1 cellular context compared by ENCODE assay signal in the genomic region with DNA sequence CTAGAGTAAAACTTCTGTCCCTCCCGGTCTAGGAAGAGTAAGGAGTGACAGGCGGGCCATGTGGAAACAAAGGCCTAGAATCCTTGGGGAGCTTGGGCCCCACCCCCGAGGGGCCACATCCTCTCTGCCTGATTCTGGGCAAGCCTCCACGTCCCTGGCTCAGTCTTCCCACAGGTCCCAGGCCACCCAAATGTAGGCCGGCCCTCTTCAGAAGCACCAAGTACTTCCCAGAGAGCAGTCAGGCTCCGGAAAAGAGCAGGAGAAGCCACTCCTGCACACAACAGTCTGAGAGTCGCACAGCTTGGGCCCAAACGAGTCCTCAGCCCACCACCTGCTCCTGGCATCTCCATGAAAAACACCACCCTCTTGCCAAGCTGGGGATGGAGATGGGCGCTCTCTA.
TF ChIP-seq lines count a peak whose summit lies in the region.

No MANE protein-coding gene starts in this region.

TF ChIP-seq in HepG2, 621 proteins besides CTCF, POLR2A, EP300 and RAD21:
- TF ChIP-seq HDAC2 (CRISPR knock-in tag; IDR thresholded peaks at IDR 0.05) (no peak), ARID2 (CRISPR knock-in tag; IDR thresholded peaks at IDR 0.05; ENCODE audit: borderline replicate concordance) (no peak), KLF9 (CRISPR knock-in tag; IDR thresholded peaks at IDR 0.05; ENCODE audit: low read depth) (no peak), ATAD3A (CRISPR knock-in tag; IDR thresholded peaks at IDR 0.05) (no peak), SSRP1 (CRISPR knock-in tag; IDR thresholded peaks at IDR 0.05) (no peak), GABPA (IDR thresholded peaks at IDR 0.05; ENCODE audit: low read depth, low read length) (no peak), GABPA (CRISPR knock-in tag; IDR thresholded peaks at IDR 0.05; ENCODE audit: low read depth) (no peak), TEAD2 (CRISPR knock-in tag; IDR thresholded peaks at IDR 0.05) (no peak)
- TF ChIP-seq, protein P1, sequence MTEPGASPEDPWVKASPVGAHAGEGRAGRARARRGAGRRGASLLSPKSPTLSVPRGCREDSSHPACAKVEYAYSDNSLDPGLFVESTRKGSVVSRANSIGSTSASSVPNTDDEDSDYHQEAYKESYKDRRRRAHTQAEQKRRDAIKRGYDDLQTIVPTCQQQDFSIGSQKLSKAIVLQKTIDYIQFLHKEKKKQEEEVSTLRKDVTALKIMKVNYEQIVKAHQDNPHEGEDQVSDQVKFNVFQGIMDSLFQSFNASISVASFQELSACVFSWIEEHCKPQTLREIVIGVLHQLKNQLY (CRISPR knock-in tag; IDR thresholded peaks at IDR 0.05), result no peak
- TF ChIP-seq, protein P2, sequence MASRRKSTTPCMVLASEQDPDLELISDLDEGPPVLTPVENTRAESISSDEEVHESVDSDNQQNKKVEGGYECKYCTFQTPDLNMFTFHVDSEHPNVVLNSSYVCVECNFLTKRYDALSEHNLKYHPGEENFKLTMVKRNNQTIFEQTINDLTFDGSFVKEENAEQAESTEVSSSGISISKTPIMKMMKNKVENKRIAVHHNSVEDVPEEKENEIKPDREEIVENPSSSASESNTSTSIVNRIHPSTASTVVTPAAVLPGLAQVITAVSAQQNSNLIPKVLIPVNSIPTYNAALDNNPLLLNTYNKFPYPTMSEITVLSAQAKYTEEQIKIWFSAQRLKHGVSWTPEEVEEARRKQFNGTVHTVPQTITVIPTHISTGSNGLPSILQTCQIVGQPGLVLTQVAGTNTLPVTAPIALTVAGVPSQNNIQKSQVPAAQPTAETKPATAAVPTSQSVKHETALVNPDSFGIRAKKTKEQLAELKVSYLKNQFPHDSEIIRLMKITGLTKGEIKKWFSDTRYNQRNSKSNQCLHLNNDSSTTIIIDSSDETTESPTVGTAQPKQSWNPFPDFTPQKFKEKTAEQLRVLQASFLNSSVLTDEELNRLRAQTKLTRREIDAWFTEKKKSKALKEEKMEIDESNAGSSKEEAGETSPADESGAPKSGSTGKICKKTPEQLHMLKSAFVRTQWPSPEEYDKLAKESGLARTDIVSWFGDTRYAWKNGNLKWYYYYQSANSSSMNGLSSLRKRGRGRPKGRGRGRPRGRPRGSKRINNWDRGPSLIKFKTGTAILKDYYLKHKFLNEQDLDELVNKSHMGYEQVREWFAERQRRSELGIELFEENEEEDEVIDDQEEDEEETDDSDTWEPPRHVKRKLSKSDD (CRISPR knock-in tag; IDR thresholded peaks at IDR 0.05; ENCODE audit: low read depth), result no peak
- TF ChIP-seq, protein P3, sequence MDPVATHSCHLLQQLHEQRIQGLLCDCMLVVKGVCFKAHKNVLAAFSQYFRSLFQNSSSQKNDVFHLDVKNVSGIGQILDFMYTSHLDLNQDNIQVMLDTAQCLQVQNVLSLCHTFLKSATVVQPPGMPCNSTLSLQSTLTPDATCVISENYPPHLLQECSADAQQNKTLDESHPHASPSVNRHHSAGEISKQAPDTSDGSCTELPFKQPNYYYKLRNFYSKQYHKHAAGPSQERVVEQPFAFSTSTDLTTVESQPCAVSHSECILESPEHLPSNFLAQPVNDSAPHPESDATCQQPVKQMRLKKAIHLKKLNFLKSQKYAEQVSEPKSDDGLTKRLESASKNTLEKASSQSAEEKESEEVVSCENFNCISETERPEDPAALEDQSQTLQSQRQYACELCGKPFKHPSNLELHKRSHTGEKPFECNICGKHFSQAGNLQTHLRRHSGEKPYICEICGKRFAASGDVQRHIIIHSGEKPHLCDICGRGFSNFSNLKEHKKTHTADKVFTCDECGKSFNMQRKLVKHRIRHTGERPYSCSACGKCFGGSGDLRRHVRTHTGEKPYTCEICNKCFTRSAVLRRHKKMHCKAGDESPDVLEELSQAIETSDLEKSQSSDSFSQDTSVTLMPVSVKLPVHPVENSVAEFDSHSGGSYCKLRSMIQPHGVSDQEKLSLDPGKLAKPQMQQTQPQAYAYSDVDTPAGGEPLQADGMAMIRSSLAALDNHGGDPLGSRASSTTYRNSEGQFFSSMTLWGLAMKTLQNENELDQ (CRISPR knock-in tag; IDR thresholded peaks at IDR 0.05; ENCODE audit: borderline replicate concordance), result no peak
- TF ChIP-seq, protein P4, sequence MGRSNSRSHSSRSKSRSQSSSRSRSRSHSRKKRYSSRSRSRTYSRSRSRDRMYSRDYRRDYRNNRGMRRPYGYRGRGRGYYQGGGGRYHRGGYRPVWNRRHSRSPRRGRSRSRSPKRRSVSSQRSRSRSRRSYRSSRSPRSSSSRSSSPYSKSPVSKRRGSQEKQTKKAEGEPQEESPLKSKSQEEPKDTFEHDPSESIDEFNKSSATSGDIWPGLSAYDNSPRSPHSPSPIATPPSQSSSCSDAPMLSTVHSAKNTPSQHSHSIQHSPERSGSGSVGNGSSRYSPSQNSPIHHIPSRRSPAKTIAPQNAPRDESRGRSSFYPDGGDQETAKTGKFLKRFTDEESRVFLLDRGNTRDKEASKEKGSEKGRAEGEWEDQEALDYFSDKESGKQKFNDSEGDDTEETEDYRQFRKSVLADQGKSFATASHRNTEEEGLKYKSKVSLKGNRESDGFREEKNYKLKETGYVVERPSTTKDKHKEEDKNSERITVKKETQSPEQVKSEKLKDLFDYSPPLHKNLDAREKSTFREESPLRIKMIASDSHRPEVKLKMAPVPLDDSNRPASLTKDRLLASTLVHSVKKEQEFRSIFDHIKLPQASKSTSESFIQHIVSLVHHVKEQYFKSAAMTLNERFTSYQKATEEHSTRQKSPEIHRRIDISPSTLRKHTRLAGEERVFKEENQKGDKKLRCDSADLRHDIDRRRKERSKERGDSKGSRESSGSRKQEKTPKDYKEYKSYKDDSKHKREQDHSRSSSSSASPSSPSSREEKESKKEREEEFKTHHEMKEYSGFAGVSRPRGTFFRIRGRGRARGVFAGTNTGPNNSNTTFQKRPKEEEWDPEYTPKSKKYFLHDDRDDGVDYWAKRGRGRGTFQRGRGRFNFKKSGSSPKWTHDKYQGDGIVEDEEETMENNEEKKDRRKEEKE (IDR thresholded peaks at IDR 0.05), result no peak
TF ChIP-seq in HepG2: peak in this region for 0.
